In genomic region chr11:134360050-134360835, GRCh38 we compare ENCODE assay signal across 8 cellular contexts. TPM values are rescaled to one million over a fixed set of nuclear protein-coding genes. Genes with fewer than 3 reads are reported as not detected.
DNase-seq lines count a peak whose midpoint lies in the region; ATAC-seq, FAIRE-seq and TF ChIP-seq lines count a peak whose summit lies in the region.

No MANE protein-coding gene starts in this region.

- FAIRE-seq in frontal cortex (lab: Jason Lieb, UNC), result no peak

- TF ChIP-seq CTCF in BJ (IDR thresholded peaks at IDR 0.05; ENCODE audit: insufficient read depth, low read depth, low read length) (peak; percentile 67), osteoblast (IDR thresholded peaks at IDR 0.05; ENCODE audit: extremely low read depth, low read depth, low read length) (peak; percentile 69), thoracic aorta (IDR thresholded peaks at IDR 0.05) (peak; percentile 71)

- H3K27ac ChIP-seq in osteoblast (ENCODE audit: low read depth, low read length) (no peak overlapping the region), thoracic aorta (no peak overlapping the region)

- H3K36me3 ChIP-seq in BJ (ENCODE audit: control insufficient read depth, insufficient read depth, low read length) (no peaks in the 10 kb centered on the region), osteoblast (ENCODE audit: insufficient read depth, low read length) (no peaks in the 10 kb centered on the region), thoracic aorta (no peaks in the 10 kb centered on the region)

- peak; percentile 92 for ATAC-seq in GM19438 (IDR thresholded peaks at IDR 0.05; ENCODE audit: low read depth, unreplicated experiment)
- ATAC-seq in thoracic aorta (ENCODE audit: insufficient number of reproducible peaks, low FRiP score, low read depth), result no peak

- no peak overlapping the region for H3K4me2 ChIP-seq in osteoblast (ENCODE audit: insufficient read depth, low read length)

- no peaks in the 10 kb centered on the region for H3K27me3 ChIP-seq in BJ (ENCODE audit: control insufficient read depth, insufficient read depth, low read length)
- H3K27me3 ChIP-seq in osteoblast (ENCODE audit: insufficient read depth, low read length), result no peaks in the 10 kb centered on the region
- no peaks in the 10 kb centered on the region for H3K27me3 ChIP-seq in thoracic aorta (replicated peaks; ENCODE audit: insufficient read depth)

- CTCF ChIA-PET in BJ (lab: Yijun Ruan, JAX), result no interaction called here

- no peaks in the 10 kb centered on the region for H3K79me2 ChIP-seq in osteoblast (ENCODE audit: insufficient read depth, low read length)

- no peak overlapping the region for H2AFZ ChIP-seq in osteoblast (ENCODE audit: low read length)

- no peaks in the 10 kb centered on the region for H4K20me1 ChIP-seq in osteoblast (ENCODE audit: insufficient read depth, low read length)

- H3K4me3 ChIP-seq in BJ (ENCODE audit: low read depth, low read length) (no peak overlapping the region), osteoblast (ENCODE audit: insufficient read depth, low read length) (no peak overlapping the region), thoracic aorta (no peak overlapping the region)

- H3K4me1 ChIP-seq in osteoblast (ENCODE audit: insufficient read depth, low read length) (no peaks in the 10 kb centered on the region), thoracic aorta (ENCODE audit: control insufficient read depth in 1 of 2, low read depth in 2 of 2) (no peaks in the 10 kb centered on the region)

- no peak for DNase-seq in BJ (ENCODE audit: low read depth)
- DNase-seq in HPDE6-E6E7 (ENCODE audit: extremely low spot score), result peak; percentile 77
- DNase-seq in SHP77 (lab: John Stamatoyannopoulos, UW), result peak; percentile 69 to 80
- DNase-seq in activated effector memory CD4-positive, alpha-beta T cell treated with Interleukin-2 at 50 U/mL for 16 hours, result peak; percentile 60
- peak; percentile 83 to 89 for DNase-seq in frontal cortex (ENCODE audit: low spot score in 2 of 2)
- DNase-seq in osteoblast (ENCODE audit: insufficient read length, low spot score, missing footprints), result peak; percentile 96
- DNase-seq in thoracic aorta (ENCODE audit: low spot score), result no peak

- H3K9me3 ChIP-seq in osteoblast (ENCODE audit: low read depth, low read length) (no peaks in the 10 kb centered on the region), thoracic aorta (no peaks in the 10 kb centered on the region)

- POLR2A ChIA-PET in BJ (lab: Charles Lee), result no interaction called here

RNA-seq across cellular contexts. Expression of gene GLB1L2, which starts 28.5 kb away (rescaled TPM):
- polyA plus RNA-seq in BJ (2011; rRNA removed), result 0.10 and 0.18 TPM in 2 replicates
- not detected in 2 replicates for polyA minus RNA-seq in BJ (2011; rRNA and poly(A)+ RNA removed)
- total RNA-seq in frontal cortex (1.2 TPM), osteoblast (0.29 and 0.36 TPM in 2 replicates), thoracic aorta (1 to 10 TPM; 2.5 to 4.1 TPM)

RNA-seq across cellular contexts. Expression of gene B3GAT1, which starts 51.8 kb away (rescaled TPM):
- polyA plus RNA-seq in BJ (2011; rRNA removed), result not detected in 2 replicates
- polyA minus RNA-seq in BJ (2011; rRNA and poly(A)+ RNA removed), result not detected in 2 replicates
- total RNA-seq in frontal cortex, result 47.3 TPM
- total RNA-seq in osteoblast, result not detected in 2 replicates
- total RNA-seq in thoracic aorta, result under 1 TPM in 1 of 2 donors, not detected in 1; 0.71 TPM

Comparison
In these comparisons a context has a peak if more than half of its experiments do, and no peak if none do; other contexts are left out.
1. DNase-seq: peak in HPDE6-E6E7 (single experiment), SHP77 (2 of 2), activated effector memory CD4-positive, alpha-beta T cell treated with Interleukin-2 at 50 U/mL for 16 hours (single experiment), frontal cortex (2 of 2) and osteoblast (single experiment); none in BJ (single experiment) and thoracic aorta (single experiment).
2. RNA of gene B3GAT1, which starts 51.8 kb away (total RNA-seq): 47.3 TPM in frontal cortex (single experiment); 0.71 TPM in thoracic aorta and not detected in osteoblast; every median in the first group is over 10 times any median in the second.
3. Peak in every context shown above with its lines, with median percentiles within 50 percentile points of each other: CTCF ChIP-seq.